ENCODE assay signal across 20 cellular contexts in genomic region chr19:41734585-41734984, GRCh38. TPM values are rescaled to one million over a fixed set of nuclear protein-coding genes. Genes with fewer than 3 reads are reported as not detected.
DNase-seq lines count a peak whose midpoint lies in the region; ATAC-seq, FAIRE-seq and TF ChIP-seq lines count a peak whose summit lies in the region.
"Had no signal": no experiment of that assay in that cellular context is flagged by ENCODE, and none has a peak within 500 bp of the region (broad histone marks: within the 10 kb centered on the region; RNA-seq: fewer than 3 reads in every experiment).

No MANE protein-coding gene starts in this region.

- H3K4me1 ChIP-seq in small intestine (ENCODE audit: control insufficient read depth in 2 of 2, insufficient read depth in 1 of 2, low read depth in 1 of 2, low read length in 1 of 2): peaks cover 0 to 2% of the 10 kb centered on the region in 2 donors

- no peak for ATAC-seq in GM18520 (IDR thresholded peaks at IDR 0.05; ENCODE audit: unreplicated experiment)
- ATAC-seq: activated CD8-positive, alpha-beta T cell treated with anti-CD3 and anti-CD28 coated beads, Interleukin-2, amount 10 ng/mL, durations not matched to agents 7 days and 5 days; activated naive CD8-positive, alpha-beta T cell treated with anti-CD3 and anti-CD28 coated beads, Interleukin-2, amount 50 U/mL, for 24 hours; right cardiac atrium; stimulated activated naive CD8-positive, alpha-beta T cell treated with anti-CD3 and anti-CD28 coated beads, Interleukin-15, Interleukin-2, amounts not matched to agents 100 U/mL and 50 U/mL, for 24 hours; WTC11 had no signal

- no peak for TF ChIP-seq CTCF in coronary artery (IDR thresholded peaks at IDR 0.05)

- FAIRE-seq in small intestine (lab: Jason Lieb, UNC): no peak
- FAIRE-seq: kidney had no signal

- H3K4me3 ChIP-seq in coronary artery (no peak overlapping the region), small intestine (ENCODE audit: low read depth in 1 of 2, low read length in 2 of 2) (no peak overlapping the region)
- H3K4me3 ChIP-seq: BLaER1 had no signal

- no peaks in the 10 kb centered on the region for H3K36me3 ChIP-seq in small intestine (ENCODE audit: control insufficient read depth in 2 of 2, insufficient read depth in 2 of 2, low read length in 2 of 2)
- H3K36me3 ChIP-seq: BLaER1 had no signal

- DNase-seq in NCI-H2081 (lab: John Stamatoyannopoulos, UW) (peak; percentile 55 to 79), NCI-H2081 treated with DMSO at 0.1 percent for 48 hours (lab: John Stamatoyannopoulos, UW) (no peak), NCI-H2029 (lab: John Stamatoyannopoulos, UW) (peak; percentile 97), coronary artery (ENCODE audit: low spot score) (peak; percentile 31), small intestine (peak; percentile 92), SW 1271 (lab: John Stamatoyannopoulos, UW) (no peak)
- DNase-seq in activated naive CD4-positive, alpha-beta T cell treated with anti-CD3 and anti-CD28 coated beads, Interleukin-2, amount 50 U/mL, for 16 hours: no peak
- DNase-seq: activated CD8-positive, alpha-beta T cell treated with anti-CD3 and anti-CD28 coated beads, Interleukin-2, amount 10 ng/mL, durations not matched to agents 7 days and 5 days; activated naive CD8-positive, alpha-beta T cell treated with anti-CD3 and anti-CD28 coated beads, Interleukin-2, amount 50 U/mL, for 24 hours; activated T-cell treated with anti-CD3 and anti-CD28 coated beads, Interleukin-2, amount 50 U/mL, for 48 hours; H9; kidney; midbrain; NCI-H82; right cardiac atrium; stimulated activated naive CD8-positive, alpha-beta T cell treated with anti-CD3 and anti-CD28 coated beads, Interleukin-15, Interleukin-2, amounts not matched to agents 100 U/mL and 50 U/mL, for 24 hours had no signal

- H3K27ac ChIP-seq in coronary artery (no peak overlapping the region), small intestine (ENCODE audit: low read depth in 1 of 2, low read length in 1 of 2) (peak overlapping the region; percentile 17 to 96)
- H3K27ac ChIP-seq: BLaER1 had no signal

- no peaks in the 10 kb centered on the region for H3K9me3 ChIP-seq in small intestine (ENCODE audit: control insufficient read depth, low read depth)
- H3K9me3 ChIP-seq: BLaER1 had no signal

- H3K27me3 ChIP-seq in small intestine (ENCODE audit: control insufficient read depth in 2 of 2, insufficient read depth in 2 of 2, low read length in 2 of 2): no peaks in the 10 kb centered on the region
- H3K27me3 ChIP-seq: BLaER1 had no signal

- WGBS in small intestine, 3 donors: 6 to 56% (median 35%) methylated on average over 3 of the region's 3 CpGs

RNA-seq across cellular contexts. Expression of gene CEACAM6, which starts 20.7 kb away (rescaled TPM):
- polyA plus RNA-seq in small intestine: 10 to 100 TPM in 2 of 3 donors, 1 to 10 TPM in 1; 8.5 to 45.8 (median 14.1) TPM
- polyA plus RNA-seq: fibroblast of lung, right cardiac atrium had no signal

RNA-seq across cellular contexts. Expression of gene CEACAM5, which starts 26.2 kb away (rescaled TPM):
- 10 to 100 TPM in 1 of 3 donors, 1 to 10 TPM in 2; 2.7 to 32.4 (median 3.1) TPM for polyA plus RNA-seq in small intestine
- polyA plus RNA-seq: fibroblast of lung had no signal

RNA-seq across cellular contexts. Expression of gene CEACAM7, which starts 46.5 kb away (rescaled TPM):
- polyA plus RNA-seq in small intestine: under 1 TPM in 1 of 3 donors, not detected in 2; 0.33 TPM
- polyA plus RNA-seq: fibroblast of lung, right cardiac atrium had no signal

Comparison
In these comparisons a context has a peak if more than half of its experiments do, and no peak if none do; other contexts are left out.
1. DNase-seq: peak in NCI-H2081 (2 of 2), NCI-H2029 (single experiment), coronary artery (single experiment) and small intestine (single experiment); none in NCI-H2081 treated with DMSO at 0.1 percent for 48 hours (single experiment), SW 1271 (0 of 2) and activated naive CD4-positive, alpha-beta T cell treated with anti-CD3 and anti-CD28 coated beads, Interleukin-2, amount 50 U/mL, for 16 hours (single experiment).
2. H3K27ac ChIP-seq: peak in small intestine (2 of 2); none in coronary artery (0 of 2).